Comparison of ENCODE assay signal across 13 cellular contexts in the genomic region with DNA sequence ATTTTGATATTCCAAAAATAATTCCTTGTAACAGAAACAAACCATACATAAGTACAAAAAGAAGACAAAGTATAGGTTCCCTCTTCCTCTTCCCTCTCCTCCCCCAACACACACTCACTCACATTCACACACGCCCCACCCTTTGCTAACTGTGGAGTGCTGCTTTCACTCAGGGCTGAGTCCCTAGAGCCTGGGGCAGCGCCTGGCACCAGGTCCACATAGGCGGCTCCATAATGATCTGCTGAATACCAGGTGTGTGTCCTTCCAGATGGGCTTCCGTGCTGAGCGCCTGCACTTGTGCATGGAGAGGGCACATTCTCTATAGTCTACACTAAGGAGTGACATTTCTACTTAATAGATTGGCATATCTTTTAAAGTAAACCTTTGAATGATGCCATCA. TPM values are rescaled to one million over a fixed set of nuclear protein-coding genes. Genes with fewer than 3 reads are reported as not detected.
DNase-seq lines count a peak whose midpoint lies in the region; ATAC-seq, FAIRE-seq and TF ChIP-seq lines count a peak whose summit lies in the region.
"Had no signal": no experiment of that assay in that cellular context is flagged by ENCODE, and none has a peak within 500 bp of the region (broad histone marks: within the 10 kb centered on the region; RNA-seq: fewer than 3 reads in every experiment).

No MANE protein-coding gene starts in this region.

- no peak for FAIRE-seq in D721Med (lab: Jason Lieb, UNC)
- FAIRE-seq: small intestine had no signal

- H3K27ac Mint-ChIP-seq in CD4-positive, CD25-positive, alpha-beta regulatory T cell, result peak overlapping the region; percentile 82 to 98 (median 94)
- peak overlapping the region; percentile 58 for H3K27ac Mint-ChIP-seq in activated CD8-positive, alpha-beta T cell treated with anti-CD3 and anti-CD28 coated beads, Interleukin-2, amount 10 ng/mL, durations not matched to agents 7 days and 5 days
- H3K27ac Mint-ChIP-seq in memory B cell (peak overlapping the region; percentile 61), endothelial cell (ENCODE audit: unreplicated experiment) (no peak overlapping the region)

- H3K9me3 Mint-ChIP-seq in CD4-positive, CD25-positive, alpha-beta regulatory T cell, result no peaks in the 10 kb centered on the region
- no peaks in the 10 kb centered on the region for H3K9me3 Mint-ChIP-seq in activated CD8-positive, alpha-beta T cell treated with anti-CD3 and anti-CD28 coated beads, Interleukin-2, amount 10 ng/mL, durations not matched to agents 7 days and 5 days (ENCODE audit: insufficient read depth)
- H3K9me3 Mint-ChIP-seq in memory B cell, result no peaks in the 10 kb centered on the region
- no peaks in the 10 kb centered on the region for H3K9me3 Mint-ChIP-seq in endothelial cell (ENCODE audit: unreplicated experiment)

- H3K4me1 Mint-ChIP-seq in CD4-positive, CD25-positive, alpha-beta regulatory T cell, result peaks cover 23 to 91% (median 66%) of the 10 kb centered on the region in 4 donors
- H3K4me1 Mint-ChIP-seq in activated CD8-positive, alpha-beta T cell treated with anti-CD3 and anti-CD28 coated beads, Interleukin-2, amount 10 ng/mL, durations not matched to agents 7 days and 5 days (ENCODE audit: low read depth), result peaks cover 75% of the 10 kb centered on the region
- H3K4me1 Mint-ChIP-seq in memory B cell (peaks cover 74% of the 10 kb centered on the region), endothelial cell (ENCODE audit: unreplicated experiment) (peaks cover 15% of the 10 kb centered on the region)

- CTCF ChIA-PET in activated CD8-positive, alpha-beta T cell treated with anti-CD3 and anti-CD28 coated beads, Interleukin-2, amount 10 ng/mL, durations not matched to agents 7 days and 5 days (lab: Charles Lee), result no interaction called here

- H3K4me3 Mint-ChIP-seq in CD4-positive, CD25-positive, alpha-beta regulatory T cell, result peak overlapping the region; percentile 94 to 100 (median 97)
- peak overlapping the region; percentile 92 for H3K4me3 Mint-ChIP-seq in activated CD8-positive, alpha-beta T cell treated with anti-CD3 and anti-CD28 coated beads, Interleukin-2, amount 10 ng/mL, durations not matched to agents 7 days and 5 days
- H3K4me3 Mint-ChIP-seq in memory B cell, result peak overlapping the region; percentile 51
- no peak overlapping the region for H3K4me3 Mint-ChIP-seq in endothelial cell (ENCODE audit: unreplicated experiment)

- POLR2A ChIA-PET in activated CD8-positive, alpha-beta T cell treated with anti-CD3 and anti-CD28 coated beads, Interleukin-2, amount 10 ng/mL, durations not matched to agents 7 days and 5 days (lab: Charles Lee), result interaction anchor here (1.0 kb wide), 1 partner anchor 13 kb away, joined by 4 read pairs; no protein-coding TSS in a partner anchor

- ATAC-seq in CD4-positive, CD25-positive, alpha-beta regulatory T cell (ENCODE audit: low read depth in 2 of 2), result no peak
- ATAC-seq in activated CD8-positive, alpha-beta T cell treated with anti-CD3 and anti-CD28 coated beads, Interleukin-2, amount 10 ng/mL, durations not matched to agents 7 days and 5 days, result no peak
- ATAC-seq in memory B cell (ENCODE audit: low read depth) (no peak), HG02870 (IDR thresholded peaks at IDR 0.05; ENCODE audit: unreplicated experiment) (no peak)

- H3K36me3 Mint-ChIP-seq in CD4-positive, CD25-positive, alpha-beta regulatory T cell, result peaks cover 23% of the 10 kb centered on the region
- H3K36me3 Mint-ChIP-seq in activated CD8-positive, alpha-beta T cell treated with anti-CD3 and anti-CD28 coated beads, Interleukin-2, amount 10 ng/mL, durations not matched to agents 7 days and 5 days (ENCODE audit: low read depth), result peaks cover 68% of the 10 kb centered on the region
- peaks cover 9% of the 10 kb centered on the region for H3K36me3 Mint-ChIP-seq in memory B cell
- no peaks in the 10 kb centered on the region for H3K36me3 Mint-ChIP-seq in endothelial cell (ENCODE audit: low read depth, unreplicated experiment)

- peak overlapping the region; percentile 72 for H3K27ac ChIP-seq in CD4-positive, CD25-positive, alpha-beta regulatory T cell (ENCODE audit: insufficient read depth, low read length, poor library complexity, severe bottlenecking)
- H3K27ac ChIP-seq: upper lobe of left lung had no signal

- peaks cover 89% of the 10 kb centered on the region for H3K4me1 ChIP-seq in CD4-positive, CD25-positive, alpha-beta regulatory T cell (ENCODE audit: control insufficient read depth, insufficient read depth, low read length, poor library complexity, severe bottlenecking)

- H3K9me3 ChIP-seq in CD4-positive, CD25-positive, alpha-beta regulatory T cell (ENCODE audit: control insufficient read depth in 2 of 2, low read length in 2 of 2), result no peaks in the 10 kb centered on the region
- H3K9me3 ChIP-seq: upper lobe of left lung had no signal

- H3K36me3 ChIP-seq in CD4-positive, CD25-positive, alpha-beta regulatory T cell (ENCODE audit: control insufficient read depth, insufficient read depth, low read length), result no peaks in the 10 kb centered on the region
- H3K36me3 ChIP-seq: upper lobe of left lung had no signal

- TF ChIP-seq CTCF in endothelial cell (IDR thresholded peaks at IDR 0.05; ENCODE audit: unreplicated experiment), result no peak
- TF ChIP-seq CTCF in D721Med (IDR thresholded peaks at IDR 0.05; ENCODE audit: insufficient read depth, missing control alignments), result no peak

- DNase-seq in CD4-positive, CD25-positive, alpha-beta regulatory T cell, result no peak
- DNase-seq in COLO668 (lab: John Stamatoyannopoulos, UW; ENCODE audit: unreplicated experiment) (peak; percentile 34), memory B cell (ENCODE audit: low spot score in 2 of 2) (no peak), dermis blood vessel endothelial cell (no peak), endothelial cell (ENCODE audit: low spot score) (no peak), D721Med (ENCODE audit: insufficient read length, low spot score) (no peak)
- DNase-seq in activated CD8-positive, alpha-beta T cell treated with anti-CD3 and anti-CD28 coated beads, Interleukin-2, amount 10 ng/mL, durations not matched to agents 7 days and 5 days, result no peak
- DNase-seq: activated CD4-positive, CD25-positive, alpha-beta regulatory T cell; amygdala; effector CD8-positive, alpha-beta T cell; small intestine; upper lobe of left lung had no signal

- H3K27me3 ChIP-seq in CD4-positive, CD25-positive, alpha-beta regulatory T cell (ENCODE audit: control insufficient read depth, insufficient read depth, low read length), result no peaks in the 10 kb centered on the region
- H3K27me3 ChIP-seq: upper lobe of left lung had no signal

- H3K4me3 ChIP-seq in CD4-positive, CD25-positive, alpha-beta regulatory T cell (ENCODE audit: low read depth, low read length), result peak overlapping the region; percentile 92
- H3K4me3 ChIP-seq: upper lobe of left lung had no signal

- H3K27me3 Mint-ChIP-seq in CD4-positive, CD25-positive, alpha-beta regulatory T cell, result no peaks in the 10 kb centered on the region
- H3K27me3 Mint-ChIP-seq in activated CD8-positive, alpha-beta T cell treated with anti-CD3 and anti-CD28 coated beads, Interleukin-2, amount 10 ng/mL, durations not matched to agents 7 days and 5 days (ENCODE audit: low read depth), result no peaks in the 10 kb centered on the region
- H3K27me3 Mint-ChIP-seq in memory B cell (no peaks in the 10 kb centered on the region), endothelial cell (ENCODE audit: unreplicated experiment) (peaks cover 10% of the 10 kb centered on the region)

RNA-seq across cellular contexts. Expression of gene SEMA4D, which starts 3.7 kb away (rescaled TPM):
- 480 TPM for total RNA-seq in CD4-positive, CD25-positive, alpha-beta regulatory T cell
- polyA plus RNA-seq in CD4-positive, CD25-positive, alpha-beta regulatory T cell, result 100 to 1,000 TPM in 1 of 4 donors, 10 to 100 TPM in 3; 67.5 to 108 (median 90.2) TPM
- 100 to 1,000 TPM; 314 to 321 TPM for total RNA-seq in activated CD8-positive, alpha-beta T cell treated with anti-CD3 and anti-CD28 coated beads, Interleukin-2, amount 10 ng/mL, durations not matched to agents 7 days and 5 days
- total RNA-seq in dermis blood vessel endothelial cell (2.9 and 8.1 TPM in 2 replicates), endothelial cell (ENCODE audit: unreplicated experiment) (14.8 TPM)

Comparison
In these comparisons a context has a peak if more than half of its experiments do, and no peak if none do; other contexts are left out.
1. RNA of gene SEMA4D, which starts 3.7 kb away (total RNA-seq): 480 TPM in CD4-positive, CD25-positive, alpha-beta regulatory T cell (single experiment) and 314 to 321 TPM in activated CD8-positive, alpha-beta T cell treated with anti-CD3 and anti-CD28 coated beads, Interleukin-2, amount 10 ng/mL, durations not matched to agents 7 days and 5 days; 14.8 TPM in endothelial cell (single experiment) and 2.9 to 8.1 TPM in dermis blood vessel endothelial cell; every median in the first group is over 10 times any median in the second.